ENCODE assay signal across 8 cellular contexts in genomic region chr17:35930211-35931065, GRCh38. TPM values are rescaled to one million over a fixed set of nuclear protein-coding genes. Genes with fewer than 3 reads are reported as not detected.
DNase-seq lines count a peak whose midpoint lies in the region; ATAC-seq, FAIRE-seq and TF ChIP-seq lines count a peak whose summit lies in the region.

Gene RDM1, minus strand, starts transcription at chr17:35930773. Its CDS starts 46 bp downstream, at chr17:35930727.

- no peak for TF ChIP-seq CTCF in fibroblast of pulmonary artery (IDR thresholded peaks at IDR 0.05; ENCODE audit: low read length, missing control alignments)

- H3K4me3 ChIP-seq in fibroblast of pulmonary artery (replicated peaks; ENCODE audit: low read depth, low read length) (peak within 1 kb of the TSS; percentile 48), neuron (ENCODE audit: low read length) (peak within 1 kb of the TSS; percentile 73), stomach smooth muscle (ENCODE audit: low read length in 2 of 2) (peak within 1 kb of the TSS; percentile 36 to 63)

- no peak within 1 kb of the TSS for H3K27ac ChIP-seq in stomach smooth muscle (ENCODE audit: low read length)

- H3K9ac ChIP-seq in stomach smooth muscle (ENCODE audit: low read length in 2 of 2): no peak within 1 kb of the TSS

- FAIRE-seq in RCC 7860 (lab: Jason Lieb, UNC): no peak

- H3K27me3 ChIP-seq in neuron (ENCODE audit: insufficient read depth, low read length) (no peaks in the 10 kb centered on the region), stomach smooth muscle (ENCODE audit: control insufficient read depth in 1 of 2, insufficient read depth in 2 of 2, low read length in 2 of 2) (peaks cover 0 to 2% of the 10 kb centered on the region in 2 donors)

- peak; percentile 61 for ATAC-seq in GM19395 (IDR thresholded peaks at IDR 0.05; ENCODE audit: unreplicated experiment)

- H3K9me3 ChIP-seq in neuron (ENCODE audit: low read length) (no peaks in the 10 kb centered on the region), stomach smooth muscle (ENCODE audit: control insufficient read depth in 2 of 2, low read length in 2 of 2) (no peaks in the 10 kb centered on the region)

- peak; percentile 91 to 93 for DNase-seq in AML-193 (lab: John Stamatoyannopoulos, UW)
- DNase-seq in LHCN-M2 (ENCODE audit: low read depth): peak; percentile 55
- DNase-seq in RCC 7860 (ENCODE audit: low spot score): peak; percentile 55
- DNase-seq in activated T-helper 1 cell treated with Interleukin-2 at 50 U/mL for 16 hours (ENCODE audit: low read depth): peak; percentile 68
- peak; percentile 52 for DNase-seq in fibroblast of pulmonary artery (ENCODE audit: low read depth)

- H3K36me3 ChIP-seq in neuron (ENCODE audit: insufficient read depth, low read length): no peaks in the 10 kb centered on the region
- no peaks in the 10 kb centered on the region for H3K36me3 ChIP-seq in stomach smooth muscle (ENCODE audit: control insufficient read depth in 2 of 2, insufficient read depth in 2 of 2, low read length in 2 of 2)

- H3K4me1 ChIP-seq in neuron (ENCODE audit: insufficient read depth, low read length): peaks cover 15% of the 10 kb centered on the region
- peaks cover 12% of the 10 kb centered on the region for H3K4me1 ChIP-seq in stomach smooth muscle (ENCODE audit: control insufficient read depth, insufficient read depth, low read length)

- peak within 1 kb of the TSS; percentile 90 for H2AFZ ChIP-seq in neuron (ENCODE audit: low read depth, low read length)

RNA-seq across cellular contexts. Expression of gene RDM1, which starts in this region (rescaled TPM):
- total RNA-seq in LHCN-M2 (2014; rRNA removed): 0.77 and 1.8 TPM in 2 replicates
- 0.36 TPM for polyA plus RNA-seq in LHCN-M2 (2012)
